Comparison of ENCODE assay signal across 8 cellular contexts in the genomic region with DNA sequence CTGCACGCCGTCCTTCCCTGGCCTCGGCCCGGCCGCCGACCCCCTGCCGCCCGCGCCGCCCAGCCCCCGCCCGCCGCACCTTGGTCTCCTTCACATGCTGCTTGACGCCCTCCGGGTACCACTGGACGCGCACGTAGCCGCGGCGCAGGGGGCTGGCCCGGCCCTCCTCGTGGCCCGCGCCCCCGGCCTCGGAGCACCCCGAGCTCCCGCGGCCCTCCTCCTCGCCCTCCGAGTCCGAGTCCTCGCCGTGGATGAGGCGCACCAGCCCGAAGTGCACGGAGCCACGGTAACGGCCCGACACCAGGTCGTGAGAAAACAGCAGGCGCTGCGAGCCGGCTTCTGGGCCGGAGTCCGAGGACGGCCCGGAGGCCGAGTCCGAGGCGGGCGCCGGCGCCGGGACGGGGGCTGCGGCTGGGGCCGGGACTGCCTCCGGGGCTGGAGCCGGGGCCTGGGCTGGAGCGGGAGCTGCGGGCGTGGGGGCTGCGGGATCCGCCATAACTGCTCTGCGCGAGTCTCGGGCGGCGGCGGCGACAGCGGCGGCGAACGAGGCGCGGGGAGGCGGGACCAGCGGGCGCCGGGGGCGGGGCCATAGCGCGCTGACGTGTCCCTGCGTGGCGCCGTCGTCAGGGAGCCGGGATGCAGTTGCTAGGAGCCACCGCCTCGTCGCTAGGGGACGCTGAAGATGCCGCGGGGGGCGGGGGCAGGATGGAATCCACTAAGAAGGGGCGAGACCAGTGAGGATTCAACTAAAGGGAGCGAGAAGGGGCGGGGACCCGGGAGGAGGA. TPM values are rescaled to one million over a fixed set of nuclear protein-coding genes. Genes with fewer than 3 reads are reported as not detected.
DNase-seq lines count a peak whose midpoint lies in the region; ATAC-seq and TF ChIP-seq lines count a peak whose summit lies in the region.

A gene (minus strand): TSS at position 507 of the 785 bp plus-strand sequence. CDS start 11 bp downstream, at position 496.

- peak within 1 kb of the TSS; percentile 94 for H3K27ac ChIP-seq in C4-2B

- DNase-seq in NCI-H748 treated with DMSO at 0.1 percent for 48 hours (lab: John Stamatoyannopoulos, UW) = peak; percentile 82
- DNase-seq in activated CD4-positive, alpha-beta memory T cell treated with anti-CD3 and anti-CD28 coated beads, Interleukin-2, amount 10 ng/mL, durations not matched to agents 7 days and 5 days = peak; percentile 94
- DNase-seq in effector CD4-positive, alpha-beta T cell = peak; percentile 89
- DNase-seq in medulla oblongata (ENCODE audit: extremely low spot score) = peak; percentile 83
- peak; percentile 81 to 91 (median 85) for DNase-seq in stimulated activated CD4-positive, alpha-beta T cell treated with anti-CD3 and anti-CD28 coated beads, TNF-alpha, amount 100 ng/mL, for 48 hours (ENCODE audit: low read depth in 3 of 3)

- no peaks in the 10 kb centered on the region for H3K9me3 Mint-ChIP-seq in activated CD4-positive, alpha-beta memory T cell treated with anti-CD3 and anti-CD28 coated beads, Interleukin-2, amount 10 ng/mL, durations not matched to agents 7 days and 5 days

- peaks cover 41% of the 10 kb centered on the region for H3K4me1 Mint-ChIP-seq in activated CD4-positive, alpha-beta memory T cell treated with anti-CD3 and anti-CD28 coated beads, Interleukin-2, amount 10 ng/mL, durations not matched to agents 7 days and 5 days

- no peaks in the 10 kb centered on the region for H3K27me3 Mint-ChIP-seq in activated CD4-positive, alpha-beta memory T cell treated with anti-CD3 and anti-CD28 coated beads, Interleukin-2, amount 10 ng/mL, durations not matched to agents 7 days and 5 days

- peak; percentile 72 for TF ChIP-seq CTCF in C4-2B (conservative IDR thresholded peaks at IDR 0.05)

- peaks cover 6% of the 10 kb centered on the region for H3K36me3 Mint-ChIP-seq in activated CD4-positive, alpha-beta memory T cell treated with anti-CD3 and anti-CD28 coated beads, Interleukin-2, amount 10 ng/mL, durations not matched to agents 7 days and 5 days (ENCODE audit: low read depth)

- peak within 1 kb of the TSS; percentile 91 for H3K4me3 Mint-ChIP-seq in activated CD4-positive, alpha-beta memory T cell treated with anti-CD3 and anti-CD28 coated beads, Interleukin-2, amount 10 ng/mL, durations not matched to agents 7 days and 5 days

- CTCF ChIA-PET in activated CD4-positive, alpha-beta memory T cell treated with anti-CD3 and anti-CD28 coated beads, Interleukin-2, amount 10 ng/mL, durations not matched to agents 7 days and 5 days (lab: Charles Lee) = interaction anchor here (0.8 to 2.1 kb wide), 17 partner anchors 9 to 171 kb away, joined by 3 to 9 read pairs (median 4); a partner anchor contains a TSS

- peak within 1 kb of the TSS; percentile 37 for H3K27ac Mint-ChIP-seq in activated CD4-positive, alpha-beta memory T cell treated with anti-CD3 and anti-CD28 coated beads, Interleukin-2, amount 10 ng/mL, durations not matched to agents 7 days and 5 days

- POLR2A ChIA-PET in activated CD4-positive, alpha-beta memory T cell treated with anti-CD3 and anti-CD28 coated beads, Interleukin-2, amount 10 ng/mL, durations not matched to agents 7 days and 5 days (lab: Charles Lee) = interaction anchor here (0.8 to 2.4 kb wide), 14 partner anchors 15 to 389 kb away, joined by 3 to 12 read pairs (median 4); a partner anchor contains a TSS

- ATAC-seq in GM19351 (IDR thresholded peaks at IDR 0.05; ENCODE audit: unreplicated experiment) = peak; percentile 90
- ATAC-seq in HG03565 (IDR thresholded peaks at IDR 0.05; ENCODE audit: unreplicated experiment) = peak; percentile 84

RNA-seq across cellular contexts. Expression of the gene that starts here (rescaled TPM):
- total RNA-seq in activated CD4-positive, alpha-beta memory T cell treated with anti-CD3 and anti-CD28 coated beads, Interleukin-2, amount 10 ng/mL, durations not matched to agents 7 days and 5 days = 10 to 100 TPM; 26.5 to 28.9 TPM

Comparison
In these comparisons a context has a peak if more than half of its experiments do, and no peak if none do; other contexts are left out.
1. Peak in every context shown above with its lines: DNase-seq, ATAC-seq and H3K27ac ChIP-seq.